In genomic region chr14:91749857-91750256, GRCh38 we compare ENCODE assay signal across 31 cellular contexts. TPM values are rescaled to one million over a fixed set of nuclear protein-coding genes. Genes with fewer than 3 reads are reported as not detected.
"Had no signal": no experiment of that assay in that cellular context is flagged by ENCODE, and none has a peak within 500 bp of the region (broad histone marks: within the 10 kb centered on the region; RNA-seq: fewer than 3 reads in every experiment).

No MANE protein-coding gene starts in this region.

- H3K36me3 ChIP-seq: brain microvascular endothelial cell, cardiac muscle cell, Peyer's patch, SJSA1 had no signal

- H3K4me1 ChIP-seq: Peyer's patch, SJSA1 had no signal

- H3K4me3 ChIP-seq: cardiac muscle cell, Peyer's patch, SJSA1 had no signal

- H3K27me3 Mint-ChIP-seq: activated CD4-positive, alpha-beta T cell treated with anti-CD3 and anti-CD28 coated beads, Interleukin-2, amount 10 ng/mL, durations not matched to agents 24 days and 14 days; activated CD8-positive, alpha-beta T cell treated with anti-CD3 and anti-CD28 coated beads for 36 hours; activated naive CD8-positive, alpha-beta T cell treated with anti-CD3 and anti-CD28 coated beads for 36 hours; activated T-helper 17 cell treated with anti-CD3 and anti-CD28 coated beads, Interleukin-2, amount 50 U/mL, for 72 hours; central memory CD8-positive, alpha-beta T cell had no signal

- ATAC-seq: activated CD8-positive, alpha-beta T cell treated with anti-CD3 and anti-CD28 coated beads for 36 hours; activated T-cell treated with anti-CD3 and anti-CD28 coated beads, Interleukin-2, amount 50 U/mL, for 72 hours; activated T-helper 17 cell treated with anti-CD3 and anti-CD28 coated beads, Interleukin-2, amount 50 U/mL, for 72 hours had no signal

- H3K27ac ChIP-seq: brain microvascular endothelial cell, cardiac muscle cell, Peyer's patch, SJSA1 had no signal

- H3K36me3 Mint-ChIP-seq: activated naive CD8-positive, alpha-beta T cell treated with anti-CD3 and anti-CD28 coated beads for 36 hours had no signal

- H3K27me3 ChIP-seq: brain microvascular endothelial cell, cardiac muscle cell, Peyer's patch, SJSA1 had no signal

- H3K9me3 ChIP-seq: Peyer's patch, SJSA1, SK-N-SH had no signal

- DNase-seq: activated CD4-positive, alpha-beta T cell treated with anti-CD3 and anti-CD28 coated beads, Interleukin-2, amount 10 ng/mL, durations not matched to agents 24 days and 14 days; activated CD4-positive, alpha-beta T cell treated with anti-CD3 and anti-CD28 coated beads, Interleukin-2, amount 50 U/mL, for 4 hours; activated CD8-positive, alpha-beta T cell treated with anti-CD3 and anti-CD28 coated beads for 36 hours; activated effector memory CD4-positive, alpha-beta T cell treated with anti-CD3 and anti-CD28 coated beads, Interleukin-2, amount 50 U/mL, for 16 hours; activated naive CD4-positive, alpha-beta T cell; activated naive CD4-positive, alpha-beta T cell treated with anti-CD3 and anti-CD28 coated beads, Interleukin-2, amount 50 U/mL, for 16 hours; activated naive CD8-positive, alpha-beta T cell treated with anti-CD3 and anti-CD28 coated beads for 36 hours; activated T-cell treated with anti-CD3 and anti-CD28 coated beads, Interleukin-2, amount 50 U/mL, for 1 hour; activated T-cell treated with anti-CD3 and anti-CD28 coated beads, Interleukin-2, amount 50 U/mL, for 72 hours; amniotic stem cell; aorta; brain microvascular endothelial cell; NCI-H1105; NCI-H1417 treated with DMSO at 0.1 percent for 48 hours; NCI-H187 treated with DMSO at 0.1 percent for 48 hours; NCI-H2081; NCI-H2171 treated with DMSO at 0.1 percent for 48 hours; NCI-H2227 treated with DMSO at 0.1 percent for 48 hours; NCI-H69; Peyer's patch; RPMI8226; SHP77 treated with DMSO at 0.1 percent for 48 hours; SK-N-SH had no signal

- H3K4me3 Mint-ChIP-seq: activated CD4-positive, alpha-beta T cell treated with anti-CD3 and anti-CD28 coated beads, Interleukin-2, amount 10 ng/mL, durations not matched to agents 24 days and 14 days; activated CD8-positive, alpha-beta T cell treated with anti-CD3 and anti-CD28 coated beads for 36 hours; activated naive CD8-positive, alpha-beta T cell treated with anti-CD3 and anti-CD28 coated beads for 36 hours; activated T-cell treated with anti-CD3 and anti-CD28 coated beads, Interleukin-2, amount 50 U/mL, for 72 hours; activated T-helper 17 cell treated with anti-CD3 and anti-CD28 coated beads, Interleukin-2, amount 50 U/mL, for 72 hours; central memory CD8-positive, alpha-beta T cell; T-helper 1 cell treated with Interleukin-12 subunit alpha and Interleukin-12 subunit beta and Interleukin-4 antibody, amounts not matched to agents 30 μg/mL and 1 μg/mL, for 36 hours; T-helper 2 cell treated with Interferon-gamma antibody and Interleukin-4, amounts not matched to agents 5 μg/mL and 100 μg/mL, for 36 hours had no signal

- H3K4me1 Mint-ChIP-seq: activated CD4-positive, alpha-beta T cell treated with anti-CD3 and anti-CD28 coated beads, Interleukin-2, amount 10 ng/mL, durations not matched to agents 24 days and 14 days; activated naive CD8-positive, alpha-beta T cell treated with anti-CD3 and anti-CD28 coated beads for 36 hours; activated T-helper 17 cell treated with anti-CD3 and anti-CD28 coated beads, Interleukin-2, amount 50 U/mL, for 72 hours; central memory CD8-positive, alpha-beta T cell had no signal

- H3K9me3 Mint-ChIP-seq: activated CD4-positive, alpha-beta T cell treated with anti-CD3 and anti-CD28 coated beads, Interleukin-2, amount 10 ng/mL, durations not matched to agents 24 days and 14 days; activated CD8-positive, alpha-beta T cell treated with anti-CD3 and anti-CD28 coated beads for 36 hours; activated naive CD8-positive, alpha-beta T cell treated with anti-CD3 and anti-CD28 coated beads for 36 hours; activated T-helper 17 cell treated with anti-CD3 and anti-CD28 coated beads, Interleukin-2, amount 50 U/mL, for 72 hours; central memory CD8-positive, alpha-beta T cell; T-helper 1 cell treated with Interleukin-12 subunit alpha and Interleukin-12 subunit beta and Interleukin-4 antibody, amounts not matched to agents 30 μg/mL and 1 μg/mL, for 36 hours; T-helper 2 cell treated with Interferon-gamma antibody and Interleukin-4, amounts not matched to agents 5 μg/mL and 100 μg/mL, for 36 hours had no signal

- H3K27ac Mint-ChIP-seq: activated CD4-positive, alpha-beta T cell treated with anti-CD3 and anti-CD28 coated beads, Interleukin-2, amount 10 ng/mL, durations not matched to agents 24 days and 14 days; activated CD8-positive, alpha-beta T cell treated with anti-CD3 and anti-CD28 coated beads for 36 hours; activated naive CD8-positive, alpha-beta T cell treated with anti-CD3 and anti-CD28 coated beads for 36 hours; activated T-cell treated with anti-CD3 and anti-CD28 coated beads, Interleukin-2, amount 50 U/mL, for 72 hours; activated T-helper 17 cell treated with anti-CD3 and anti-CD28 coated beads, Interleukin-2, amount 50 U/mL, for 72 hours; T-helper 1 cell treated with Interleukin-12 subunit alpha and Interleukin-12 subunit beta and Interleukin-4 antibody, amounts not matched to agents 30 μg/mL and 1 μg/mL, for 36 hours; T-helper 2 cell treated with Interferon-gamma antibody and Interleukin-4, amounts not matched to agents 5 μg/mL and 100 μg/mL, for 36 hours had no signal

RNA-seq across cellular contexts. Expression of gene CATSPERB, which starts 18.0 kb away (rescaled TPM):
- total RNA-seq: activated CD8-positive, alpha-beta memory T cell treated with anti-CD3 and anti-CD28 coated beads for 36 hours; cardiac muscle cell; M059J; SJSA1 had no signal
